ENCODE assay signal across 8 cellular contexts in the genomic region with DNA sequence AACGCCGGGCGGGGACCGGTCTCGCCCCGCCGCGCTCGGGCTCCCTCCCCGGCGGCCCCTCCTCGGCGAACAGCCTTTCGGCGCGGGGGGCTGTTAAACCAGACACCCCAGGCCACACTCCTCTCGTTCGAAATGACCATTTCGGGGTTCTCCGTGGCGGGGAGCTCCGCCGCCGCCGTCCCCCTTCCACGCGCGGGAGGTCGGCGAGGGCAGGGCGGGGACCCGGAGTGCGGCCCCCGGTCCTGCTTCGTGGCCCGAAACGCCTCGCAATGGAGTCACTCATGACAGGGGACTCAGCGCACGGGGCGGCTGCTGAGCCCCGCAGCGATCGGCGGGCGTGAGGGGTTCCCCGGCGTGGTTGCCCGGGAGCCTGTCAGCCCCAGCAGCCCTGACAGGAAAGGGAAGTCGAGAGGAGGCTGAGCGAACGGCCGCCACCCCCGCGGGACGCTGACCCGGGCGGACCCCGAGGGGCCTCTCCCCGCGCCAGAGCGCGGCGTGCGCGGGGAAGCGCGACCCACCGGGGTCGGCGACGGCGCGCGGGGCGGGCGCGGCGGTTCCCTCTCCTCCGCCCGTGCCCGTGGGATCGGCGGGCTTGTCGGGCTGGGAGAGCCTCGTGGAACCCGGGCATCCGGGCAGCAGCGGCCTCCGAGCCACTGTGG. TPM values are rescaled to one million over a fixed set of nuclear protein-coding genes. Genes with fewer than 3 reads are reported as not detected.
A peak's percentile ranks its signal among the peaks of the same experiment; 100 is the strongest.
DNase-seq lines count a peak whose midpoint lies in the region; ATAC-seq, FAIRE-seq and TF ChIP-seq lines count a peak whose summit lies in the region.

No MANE protein-coding gene starts in this region.

- POLR2A ChIA-PET in BJ (lab: Charles Lee), result no interaction called here

- dilution Hi-C loops in keratinocyte (cut with MboI; ENCODE audit: extremely low pct_ligation_motif_present, low sequenced_read_pairs), result no loop called here

- no peaks in the 10 kb centered on the region for H3K4me1 ChIP-seq in keratinocyte (ENCODE audit: control insufficient read depth, extremely low read depth, insufficient read depth, low read length)

- peak overlapping the region; percentile 66 for H2AFZ ChIP-seq in keratinocyte (ENCODE audit: control insufficient read depth, low read length)

- no peaks in the 10 kb centered on the region for H3K9me1 ChIP-seq in keratinocyte (ENCODE audit: control insufficient read depth, extremely low read depth, insufficient read depth, low read length)

- H3K4me3 ChIP-seq in BJ (ENCODE audit: low read depth, low read length) (peak overlapping the region; percentile 68), astrocyte of the cerebellum (ENCODE audit: low read depth, low read length) (peak overlapping the region; percentile 56), keratinocyte (ENCODE audit: control insufficient read depth in 2 of 3, extremely low read depth in 1 of 3, insufficient read depth in 2 of 3, low read depth in 1 of 3, low read length in 3 of 3) (peak overlapping the region; percentile 48 to 68 (median 65))

- TF ChIP-seq CTCF in BJ (IDR thresholded peaks at IDR 0.05; ENCODE audit: insufficient read depth, low read depth, low read length) (no peak), astrocyte of the cerebellum (IDR thresholded peaks at IDR 0.05; ENCODE audit: low read depth, low read length, missing control alignments) (no peak), keratinocyte (optimal IDR thresholded peaks at IDR 0.05 in 1 of 3, IDR thresholded peaks at IDR 0.05 in 1 of 3, conservative IDR thresholded peaks at IDR 0.05 in 1 of 3; ENCODE audit: extremely low read depth in 1 of 3, insufficient read depth in 2 of 3, low read length in 3 of 3) (no peak)

- no peaks in the 10 kb centered on the region for H3K36me3 ChIP-seq in BJ (ENCODE audit: control insufficient read depth, insufficient read depth, low read length)
- peaks cover 0 to 1% of the 10 kb centered on the region in 2 experiments for H3K36me3 ChIP-seq in keratinocyte (ENCODE audit: control insufficient read depth in 2 of 2, extremely low read depth in 1 of 2, insufficient read depth in 2 of 2, low read length in 2 of 2)

- peak overlapping the region; percentile 62 for H3K9ac ChIP-seq in keratinocyte (ENCODE audit: control insufficient read depth, extremely low read depth, insufficient read depth, low read length)

- in situ Hi-C loops in astrocyte of the cerebellum (cut with HindIII; ENCODE audit: low sequenced_read_pairs), result no loop called here

- ATAC-seq in GM19043 (IDR thresholded peaks at IDR 0.05; ENCODE audit: low read depth, unreplicated experiment) (peak; percentile 39), HG03139 (IDR thresholded peaks at IDR 0.05; ENCODE audit: unreplicated experiment) (peak; percentile 35), GM18870 (IDR thresholded peaks at IDR 0.05; ENCODE audit: unreplicated experiment) (no peak)

- H3K27me3 ChIP-seq in BJ (ENCODE audit: control insufficient read depth, insufficient read depth, low read length), result no peaks in the 10 kb centered on the region; the same call in 1 of the 2 replicates
- no peaks in the 10 kb centered on the region for H3K27me3 ChIP-seq in keratinocyte (ENCODE audit: control insufficient read depth, extremely low read depth, insufficient read depth, low read length)

- DNase-seq in BJ (ENCODE audit: low read depth) (no peak), astrocyte of the cerebellum (ENCODE audit: low read depth) (no peak), keratinocyte (ENCODE audit: low read depth, low spot score) (no peak)
- peak; percentile 38 for DNase-seq in stimulated activated CD4-positive, alpha-beta T cell treated with anti-CD3 and anti-CD28 coated beads, Interleukin-4, amount 100 ng/mL, for 1 hour

- H4K20me1 ChIP-seq in keratinocyte (ENCODE audit: control insufficient read depth, extremely low read depth, insufficient read depth, low read length), result no peaks in the 10 kb centered on the region

- CTCF ChIA-PET in BJ (lab: Yijun Ruan, JAX), result interaction anchor here (0.6 to 3.1 kb wide), 5 partner anchors 10 to 256 kb away, joined by 3 to 16 read pairs (median 4); no protein-coding TSS in a partner anchor

- no peaks in the 10 kb centered on the region for H3K79me2 ChIP-seq in keratinocyte (ENCODE audit: control insufficient read depth, insufficient read depth, low read length)

- H3K27ac ChIP-seq in keratinocyte (ENCODE audit: control insufficient read depth, insufficient read depth, low read length), result no peak overlapping the region

- H3K9me3 ChIP-seq in keratinocyte (ENCODE audit: control insufficient read depth, low read depth, low read length), result no peaks in the 10 kb centered on the region

- TF ChIP-seq POLR2A in Raji (IDR thresholded peaks at IDR 0.05; ENCODE audit: insufficient read depth, low read depth, low read length), result 0 out of 2 replicates have a peak, but pooled peaks have one; percentile 9

- peak overlapping the region; percentile 87 for H3K4me2 ChIP-seq in keratinocyte (ENCODE audit: control insufficient read depth, extremely low read depth, insufficient read depth, low read depth, low read length)

- no peak for FAIRE-seq in keratinocyte (lab: Jason Lieb, UNC)

RNA-seq across cellular contexts. Expression of gene PIGZ, which starts 0.5 kb away (rescaled TPM):
- polyA plus RNA-seq in BJ (2011; rRNA removed) (3.8 and 7.0 TPM in 2 replicates), keratinocyte (1.4 to 2.1 TPM (median 1.5 TPM) in 3 replicates)
- 2.3 TPM in 2 replicates for polyA minus RNA-seq in BJ (2011; rRNA and poly(A)+ RNA removed)
- polyA plus RNA-seq in keratinocyte (2011; ENCODE audit: low read depth), result 0.77 TPM
- polyA plus RNA-seq in keratinocyte (2011; cell fraction: cytosol; rRNA removed), result 1.3 and 1.5 TPM in 2 replicates
- polyA plus RNA-seq in keratinocyte (2011; cell fraction: nucleus; rRNA removed), result 10.3 and 13.3 TPM in 2 replicates
- polyA plus RNA-seq in keratinocyte (2012; ENCODE audit: low replicate concordance), result 1.7 and 2.0 TPM in 2 replicates
- 1.5 to 2.2 TPM (median 1.9 TPM) in 3 replicates for polyA minus RNA-seq in keratinocyte
- polyA minus RNA-seq in keratinocyte (2011; cell fraction: cytosol; rRNA and poly(A)+ RNA removed), result 2.3 TPM
- polyA minus RNA-seq in keratinocyte (2011; cell fraction: nucleus; rRNA and poly(A)+ RNA removed), result 2.1 and 4.2 TPM in 2 replicates

RNA-seq across cellular contexts. Expression of gene NCBP2, which starts 26.8 kb away (rescaled TPM):
- polyA plus RNA-seq in BJ (2011; rRNA removed) (39.9 and 58.6 TPM in 2 replicates), keratinocyte (54.8 to 71.4 TPM (median 58.8 TPM) in 3 replicates)
- polyA minus RNA-seq in BJ (2011; rRNA and poly(A)+ RNA removed), result 18.5 and 21.8 TPM in 2 replicates
- polyA plus RNA-seq in keratinocyte (2011; ENCODE audit: low read depth), result 117 TPM
- 79.6 and 86.6 TPM in 2 replicates for polyA plus RNA-seq in keratinocyte (2011; cell fraction: cytosol; rRNA removed)
- 53.7 and 67.3 TPM in 2 replicates for polyA plus RNA-seq in keratinocyte (2011; cell fraction: nucleus; rRNA removed)
- polyA plus RNA-seq in keratinocyte (2012; ENCODE audit: low replicate concordance), result 55.0 and 65.5 TPM in 2 replicates
- polyA minus RNA-seq in keratinocyte, result 20.1 to 50.6 TPM (median 21.3 TPM) in 3 replicates
- polyA minus RNA-seq in keratinocyte (2011; cell fraction: cytosol; rRNA and poly(A)+ RNA removed), result 26.7 TPM
- 8.3 and 16.7 TPM in 2 replicates for polyA minus RNA-seq in keratinocyte (2011; cell fraction: nucleus; rRNA and poly(A)+ RNA removed)
